8 cellular contexts compared by ENCODE assay signal in the genomic region with DNA sequence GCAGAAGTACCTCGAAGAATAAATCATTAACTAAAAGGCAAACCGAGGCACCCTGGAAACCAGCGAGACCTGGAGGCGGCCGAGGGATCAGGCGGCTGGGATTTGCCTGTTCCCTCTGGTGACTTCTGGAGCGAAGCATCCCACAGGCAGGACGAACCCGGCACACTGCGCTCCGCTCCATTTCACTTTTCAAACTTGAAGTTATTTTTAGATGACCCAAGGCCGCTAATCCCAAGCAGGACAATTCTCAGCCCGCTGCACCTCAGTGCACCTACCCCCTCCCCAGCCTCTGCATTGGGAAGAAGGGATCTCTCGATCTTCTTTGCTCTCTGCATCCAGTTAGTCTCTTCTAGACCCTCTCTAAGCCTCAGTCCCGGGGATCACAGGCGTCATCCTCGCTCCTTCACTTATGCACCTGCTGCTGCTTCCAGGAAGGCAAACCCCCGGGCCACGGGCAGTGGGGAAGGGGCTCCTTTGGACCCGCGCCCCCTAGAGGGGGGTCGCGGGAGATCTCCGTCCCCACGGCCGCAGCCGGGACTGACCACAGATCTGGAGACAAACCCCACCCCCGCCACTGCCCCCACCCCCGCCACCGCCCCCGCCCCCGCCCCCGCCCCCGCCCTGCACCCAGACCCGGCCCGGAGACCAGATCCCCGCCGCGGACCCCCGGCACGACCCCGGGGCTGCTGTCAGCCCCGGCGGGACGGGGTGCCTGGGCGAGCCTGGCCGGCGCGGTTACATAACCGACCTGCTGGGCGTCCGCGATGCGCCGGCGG. TPM values are rescaled to one million over a fixed set of nuclear protein-coding genes. Genes with fewer than 3 reads are reported as not detected.
DNase-seq lines count a peak whose midpoint lies in the region; ATAC-seq and TF ChIP-seq lines count a peak whose summit lies in the region.

No MANE protein-coding gene starts in this region.

- H3K36me3 ChIP-seq in lung (ENCODE audit: control insufficient read depth in 2 of 2, insufficient read depth in 2 of 2, low read length in 2 of 2), result peaks cover 0 to 3% of the 10 kb centered on the region in 2 donors
- H3K36me3 ChIP-seq in transverse colon, result no peaks in the 10 kb centered on the region

- no peak for ATAC-seq in lung (ENCODE audit: insufficient read depth, low FRiP score)
- ATAC-seq in GM19023 (IDR thresholded peaks at IDR 0.05; ENCODE audit: unreplicated experiment), result no peak
- no peak for ATAC-seq in HG03135 (IDR thresholded peaks at IDR 0.05; ENCODE audit: unreplicated experiment)

- in situ Hi-C loops in transverse colon (cut with MboI; ENCODE audit: low pct_ligation_motif_present in 1 of 4, low pct_unique_long_range_greater_than_20kb in 1 of 4, low sequenced_read_pairs in 3 of 4), result no loop called here

- H3K4me3 ChIP-seq in dorsolateral prefrontal cortex (peak overlapping the region; percentile 49 to 90 (median 78)), lung (peak overlapping the region; percentile 68), transverse colon (peak overlapping the region; percentile 38 to 86 (median 62))

- 5 to 9% methylated on average over 41 to 56 of the region's 56 CpGs for WGBS in lung, 2 donors
- 12 to 22% methylated on average over 5 to 19 of the region's 56 CpGs for WGBS in transverse colon (ENCODE audit: low coverage in 1 of 2), 2 donors

- H3K4me1 ChIP-seq in lung (ENCODE audit: control insufficient read depth in 2 of 2, insufficient read depth in 2 of 2, low read length in 2 of 2), result peaks cover 3 to 13% of the 10 kb centered on the region in 2 donors
- peaks cover 0 to 14% (median 12%) of the 10 kb centered on the region in 4 donors for H3K4me1 ChIP-seq in transverse colon

- DNase-seq in NCI-H1417 (lab: John Stamatoyannopoulos, UW), result peak in 2 of 3 experiments; percentile 60 to 67
- no peak for DNase-seq in NCI-H1417 treated with DMSO at 0.1 percent for 48 hours (lab: John Stamatoyannopoulos, UW)
- DNase-seq in NCI-H510A treated with DMSO at 0.1 percent for 48 hours (lab: John Stamatoyannopoulos, UW), result peak; percentile 45
- peak; percentile 21 to 65 (median 47) for DNase-seq in dorsolateral prefrontal cortex
- DNase-seq in lung (ENCODE audit: low spot score), result no peak
- peak; percentile 45 for DNase-seq in transverse colon

- H3K9me3 ChIP-seq in lung (ENCODE audit: control insufficient read depth in 2 of 2, insufficient read depth in 1 of 2, low read length in 1 of 2), result no peaks in the 10 kb centered on the region
- no peaks in the 10 kb centered on the region for H3K9me3 ChIP-seq in transverse colon

- H3K27me3 ChIP-seq in dorsolateral prefrontal cortex, result no peaks in the 10 kb centered on the region
- no peaks in the 10 kb centered on the region for H3K27me3 ChIP-seq in lung (ENCODE audit: control insufficient read depth, insufficient read depth)
- peaks cover 45% of the 10 kb centered on the region for H3K27me3 ChIP-seq in transverse colon

- TF ChIP-seq EP300 in transverse colon (IDR thresholded peaks at IDR 0.05; ENCODE audit: low read depth), result no peak

- peak overlapping the region in 57 of 59 donors; percentile 8 to 95 (median 89) for H3K27ac ChIP-seq in dorsolateral prefrontal cortex
- peak overlapping the region in 1 of 2 donors; percentile 93 for H3K27ac ChIP-seq in lung (ENCODE audit: low read depth in 1 of 2, low read length in 1 of 2)
- H3K27ac ChIP-seq in transverse colon, result peak overlapping the region; percentile 67 to 81 (median 72)

- no peak for TF ChIP-seq POLR2A in transverse colon (IDR thresholded peaks at IDR 0.05)

- intact Hi-C loops in dorsolateral prefrontal cortex (cut with DNase I), result loop anchor here (2.0 to 10.0 kb wide), 8 partner anchors 53 to 398 kb away; a partner anchor contains a TSS
- intact Hi-C loops in transverse colon (cut with DNase I; ENCODE audit: low total_unique reads), result loop anchor here (10.0 kb wide), 1 partner anchor 66 kb away; no protein-coding TSS in a partner anchor

- peak in 48 of 56 donors; percentile 5 to 65 (median 42) for TF ChIP-seq CTCF in dorsolateral prefrontal cortex (IDR thresholded peaks at IDR 0.05 in 54 of 56, conservative IDR thresholded peaks at IDR 0.05 in 2 of 56; ENCODE audit: low read depth in 1 of 56, partially characterized antibody in 56 of 56)
- TF ChIP-seq CTCF in lung (IDR thresholded peaks at IDR 0.05; ENCODE audit: control extremely low read depth, extremely low read depth), result no peak
- no peak for TF ChIP-seq CTCF in transverse colon (IDR thresholded peaks at IDR 0.05)

RNA-seq across cellular contexts. Expression of a gene that starts 0.6 kb away (rescaled TPM):
- total RNA-seq in dorsolateral prefrontal cortex (100 to 1,000 TPM in 108 of 120 experiments, 10 to 100 TPM in 12; 42.2 to 282 (median 175) TPM), lung (10 to 100 TPM in 1 of 2 donors, 1 to 10 TPM in 1; 4.7 to 16.7 TPM), transverse colon (1 to 10 TPM; 1.9 to 9.5 (median 7.5) TPM)
- polyA plus RNA-seq in lung, result 1 to 10 TPM; 4.5 to 4.9 TPM

Comparison
In these comparisons a context has a peak if more than half of its experiments do, and no peak if none do; other contexts are left out.
1. DNase-seq: peak in NCI-H1417 (2 of 3), NCI-H510A treated with DMSO at 0.1 percent for 48 hours (single experiment), dorsolateral prefrontal cortex (10 of 10) and transverse colon (single experiment); none in NCI-H1417 treated with DMSO at 0.1 percent for 48 hours (single experiment) and lung (single experiment).
2. CTCF ChIP-seq: peak in dorsolateral prefrontal cortex (48 of 56); none in lung (single experiment) and transverse colon (0 of 5).
3. Peak in every context shown above with its lines, with median percentiles within 50 percentile points of each other: H3K4me3 ChIP-seq.